ENCODE assay signal across 35 cellular contexts in genomic region chr17:12924614-12925013, GRCh38.
"Had no signal": no experiment of that assay in that cellular context is flagged by ENCODE, and none has a peak within 500 bp of the region (broad histone marks: within the 10 kb centered on the region; RNA-seq: fewer than 3 reads in every experiment).

No MANE protein-coding gene starts in this region.

- DNase-seq: Karpas-422, Kasumi-1, MG63, MM.1S, MV-4-11, NCI-H1048, NCI-H1092, NCI-H1092 treated with DMSO at 0.1 percent for 48 hours, NCI-H1105, NCI-H1105 treated with DMSO at 0.1 percent for 48 hours, NCI-H1417, NCI-H1417 treated with DMSO at 0.1 percent for 48 hours, NCI-H1436, NCI-H1436 treated with DMSO at 0.1 percent for 48 hours, NCI-H146, NCI-H1694, NCI-H1694 treated with DMSO at 0.1 percent for 48 hours, NCI-H187, NCI-H187 treated with DMSO at 0.1 percent for 48 hours, NCI-H1930, NCI-H2029, NCI-H2029 treated with DMSO at 0.1 percent for 48 hours, NCI-H2081, NCI-H2081 treated with DMSO at 0.1 percent for 48 hours, NCI-H2107, NCI-H2171, NCI-H2171 treated with DMSO at 0.1 percent for 48 hours, NCI-H2227 treated with DMSO at 0.1 percent for 48 hours, NCI-H226, NCI-H345, NCI-H446, NCI-H446 treated with DMSO at 0.1 percent for 48 hours, NCI-H510A, NCI-H510A treated with DMSO at 0.1 percent for 48 hours, NCI-H524 had no signal

- H3K36me3 ChIP-seq: MG63 had no signal

- H3K27me3 ChIP-seq: MG63 had no signal

- H3K4me3 ChIP-seq: MG63 had no signal

- H3K9me3 ChIP-seq: MG63 had no signal
